16 cellular contexts compared by ENCODE assay signal in genomic region chr17:16936536-16937310, GRCh38. TPM values are rescaled to one million over a fixed set of nuclear protein-coding genes. Genes with fewer than 3 reads are reported as not detected.
"Had no signal": no experiment of that assay in that cellular context is flagged by ENCODE, and none has a peak within 500 bp of the region (broad histone marks: within the 10 kb centered on the region; RNA-seq: fewer than 3 reads in every experiment).

No MANE protein-coding gene starts in this region.

- H3K27me3 ChIP-seq: body of pancreas had no signal

- H3K9me3 ChIP-seq: body of pancreas had no signal

- H3K9me3 Mint-ChIP-seq: activated CD4-positive, alpha-beta T cell treated with anti-CD3 and anti-CD28 coated beads, Interleukin-2, amount 10 ng/mL, durations not matched to agents 24 days and 14 days; activated naive CD4-positive, alpha-beta T cell treated with anti-CD3 and anti-CD28 coated beads, Interleukin-2, amount 50 U/mL, for 72 hours; central memory CD8-positive, alpha-beta T cell; dendritic cell treated with granulocyte-macrophage colony-stimulating factor and Interleukin-4, amounts not matched to agents 40 ng/mL and 50 ng/mL, for 4 days; natural killer cell treated with Interleukin-12 subunit alpha and Interleukin-12 subunit beta and Interleukin-15 and Interleukin-18, amount 100 ng/mL, for 72 hours had no signal

- H3K4me1 Mint-ChIP-seq: activated CD4-positive, alpha-beta T cell treated with anti-CD3 and anti-CD28 coated beads, Interleukin-2, amount 10 ng/mL, durations not matched to agents 24 days and 14 days; central memory CD8-positive, alpha-beta T cell had no signal

- ATAC-seq: activated naive CD4-positive, alpha-beta T cell treated with anti-CD3 and anti-CD28 coated beads, Interleukin-2, amount 50 U/mL, for 72 hours; body of pancreas; natural killer cell treated with Interleukin-12 subunit alpha and Interleukin-12 subunit beta and Interleukin-15 and Interleukin-18, amount 100 ng/mL, for 72 hours had no signal

- H3K27ac Mint-ChIP-seq: activated CD4-positive, alpha-beta T cell treated with anti-CD3 and anti-CD28 coated beads, Interleukin-2, amount 10 ng/mL, durations not matched to agents 24 days and 14 days; dendritic cell treated with granulocyte-macrophage colony-stimulating factor and Interleukin-4, amounts not matched to agents 40 ng/mL and 50 ng/mL, for 4 days; natural killer cell treated with Interleukin-12 subunit alpha and Interleukin-12 subunit beta and Interleukin-15 and Interleukin-18, amount 100 ng/mL, for 72 hours had no signal

- H3K4me3 Mint-ChIP-seq: activated CD4-positive, alpha-beta T cell treated with anti-CD3 and anti-CD28 coated beads, Interleukin-2, amount 10 ng/mL, durations not matched to agents 24 days and 14 days; central memory CD8-positive, alpha-beta T cell; dendritic cell treated with granulocyte-macrophage colony-stimulating factor and Interleukin-4, amounts not matched to agents 40 ng/mL and 50 ng/mL, for 4 days; natural killer cell treated with Interleukin-12 subunit alpha and Interleukin-12 subunit beta and Interleukin-15 and Interleukin-18, amount 100 ng/mL, for 72 hours had no signal

- H3K4me1 ChIP-seq: body of pancreas had no signal

- H3K27ac ChIP-seq: body of pancreas had no signal

- H3K36me3 Mint-ChIP-seq: activated naive CD4-positive, alpha-beta T cell treated with anti-CD3 and anti-CD28 coated beads, Interleukin-2, amount 50 U/mL, for 72 hours; natural killer cell treated with Interleukin-12 subunit alpha and Interleukin-12 subunit beta and Interleukin-15 and Interleukin-18, amount 100 ng/mL, for 72 hours had no signal

- DNase-seq: activated CD4-positive, alpha-beta T cell treated with anti-CD3 and anti-CD28 coated beads, Interleukin-2, amount 10 ng/mL, durations not matched to agents 24 days and 14 days; activated effector memory CD4-positive, alpha-beta T cell treated with Interleukin-2 at 50 U/mL for 16 hours; activated T-cell treated with anti-CD3 and anti-CD28 coated beads, Interleukin-2, amount 50 U/mL, for 1 hour; amniotic stem cell; erythroblast; hypothalamus; mammary epithelial cell; trophoblast cell had no signal

- H3K4me3 ChIP-seq: body of pancreas had no signal

RNA-seq across cellular contexts. Expression of gene TNFRSF13B, which starts 35.2 kb away (rescaled TPM):
- total RNA-seq: activated CD4-positive, alpha-beta T cell treated with anti-CD3 and anti-CD28 coated beads, Interleukin-2, amount 10 ng/mL, durations not matched to agents 24 days and 14 days; activated naive CD4-positive, alpha-beta T cell treated with anti-CD3 and anti-CD28 coated beads, Interleukin-2, amount 50 U/mL, for 72 hours; body of pancreas; mammary epithelial cell; SK-MEL-5; skeletal muscle tissue; subcutaneous adipose tissue had no signal
- polyA plus RNA-seq: mammary epithelial cell had no signal
